8 cellular contexts compared by ENCODE assay signal in the genomic region with DNA sequence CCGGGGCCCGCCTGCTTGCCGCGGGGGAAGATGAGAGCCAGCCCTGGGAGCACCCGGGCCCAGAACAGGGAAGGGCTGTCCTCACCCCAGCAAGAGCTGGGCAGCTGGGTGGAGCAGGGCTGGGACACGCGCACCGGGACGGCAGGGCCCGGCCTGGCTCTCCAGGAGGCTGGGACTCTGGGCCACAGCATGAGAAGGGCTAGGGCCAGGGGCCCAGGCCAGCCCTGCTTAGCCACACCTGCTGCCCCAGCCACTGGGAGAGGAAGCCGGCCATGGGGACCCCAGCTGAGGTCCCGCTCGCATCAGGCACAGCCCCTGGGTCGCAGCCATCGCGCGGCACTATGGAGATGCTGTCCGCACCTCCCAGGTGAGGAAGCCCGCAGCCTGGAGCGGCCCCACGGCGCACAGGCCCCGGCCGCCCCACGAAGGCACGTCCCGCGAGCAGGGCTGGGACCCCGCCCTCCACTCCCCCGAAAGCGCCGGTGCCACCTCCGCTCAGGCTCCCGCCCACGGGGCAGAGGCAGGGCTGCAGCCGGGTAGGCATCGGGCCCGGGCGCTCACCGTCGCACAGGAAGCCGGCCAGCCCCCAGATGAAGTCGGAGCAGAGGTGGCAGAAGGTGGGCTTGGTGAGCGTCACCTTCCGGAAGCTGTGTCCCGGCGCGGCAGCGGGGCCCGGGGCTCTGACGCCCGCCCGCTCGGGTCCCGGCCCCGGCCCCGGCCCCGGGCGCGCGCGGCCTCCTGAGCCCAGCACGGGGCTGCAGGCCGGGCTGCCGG. TPM values are rescaled to one million over a fixed set of nuclear protein-coding genes. Genes with fewer than 3 reads are reported as not detected.
DNase-seq lines count a peak whose midpoint lies in the region; ATAC-seq, FAIRE-seq and TF ChIP-seq lines count a peak whose summit lies in the region.

No MANE protein-coding gene starts in this region.

- FAIRE-seq in astrocyte (lab: Jason Lieb, UNC) (no peak), kidney (lab: Jason Lieb, UNC) (no peak)

- H3K9me3 ChIP-seq in astrocyte (ENCODE audit: insufficient read depth, low read depth, low read length) (no peaks in the 10 kb centered on the region), kidney (ENCODE audit: control insufficient read depth in 1 of 2, low read length in 2 of 2) (no peaks in the 10 kb centered on the region)

- peaks cover 5% of the 10 kb centered on the region for H3K36me3 Mint-ChIP-seq in astrocyte (ENCODE audit: low read depth, unreplicated experiment)

- H4K20me1 ChIP-seq in astrocyte (ENCODE audit: insufficient read depth, low read length), result peaks cover 36% of the 10 kb centered on the region

- H3K9ac ChIP-seq in astrocyte (ENCODE audit: low read length), result peak overlapping the region; percentile 76
- H3K9ac ChIP-seq in kidney (ENCODE audit: low read length in 2 of 2), result no peak overlapping the region

- H3K4me1 Mint-ChIP-seq in astrocyte (ENCODE audit: low read depth, unreplicated experiment), result no peaks in the 10 kb centered on the region

- H3K4me1 ChIP-seq in astrocyte (ENCODE audit: insufficient read depth, low read length) (peaks cover 10% of the 10 kb centered on the region), kidney (ENCODE audit: control insufficient read depth in 1 of 2, insufficient read depth in 1 of 2, low read depth in 1 of 2, low read length in 2 of 2) (peaks cover 5 to 21% of the 10 kb centered on the region in 2 donors)

- H3K79me2 ChIP-seq in astrocyte (ENCODE audit: insufficient read depth, low read length), result peaks cover 7% of the 10 kb centered on the region

- DNase-seq in T follicular helper cell (ENCODE audit: low read depth), result peak; percentile 44
- no peak for DNase-seq in astrocyte (ENCODE audit: low read depth)
- DNase-seq in kidney, result peak; percentile 86
- peak; percentile 53 for DNase-seq in stimulated activated CD4-positive, alpha-beta T cell treated with anti-CD3 and anti-CD28 coated beads, Interleukin-4, amount 100 ng/mL, for 24 hours
- no peak for DNase-seq in mucosa of gallbladder (ENCODE audit: low spot score)
- no peak for DNase-seq in KBM-7

- H3K36me3 ChIP-seq in astrocyte (ENCODE audit: insufficient read depth, low read length) (no peaks in the 10 kb centered on the region), kidney (ENCODE audit: control insufficient read depth in 1 of 2, insufficient read depth in 2 of 2, low read length in 2 of 2) (no peaks in the 10 kb centered on the region)

- no peaks in the 10 kb centered on the region for H3K27me3 Mint-ChIP-seq in astrocyte (ENCODE audit: low read depth, unreplicated experiment)

- ATAC-seq in GM18498 (IDR thresholded peaks at IDR 0.05; ENCODE audit: unreplicated experiment), result peak; percentile 52
- peak; percentile 38 for ATAC-seq in HG02870 (IDR thresholded peaks at IDR 0.05; ENCODE audit: unreplicated experiment)

- H3K27me3 ChIP-seq in astrocyte (ENCODE audit: insufficient read depth, low read length), result no peaks in the 10 kb centered on the region

- H3K4me3 ChIP-seq in astrocyte (ENCODE audit: insufficient read depth, low read depth, low read length) (peak overlapping the region; percentile 68), kidney (ENCODE audit: low read length in 2 of 2) (peak overlapping the region; percentile 45 to 60)

- H2AFZ ChIP-seq in astrocyte (ENCODE audit: low read depth, low read length), result peak overlapping the region; percentile 73

- peak overlapping the region; percentile 69 for H3K4me3 Mint-ChIP-seq in astrocyte (ENCODE audit: unreplicated experiment)

- no peak overlapping the region for H3K27ac ChIP-seq in astrocyte (ENCODE audit: low read depth, low read length)
- no peak overlapping the region for H3K27ac ChIP-seq in kidney (ENCODE audit: low read depth in 2 of 2, low read length in 2 of 2)

- no peak overlapping the region for H3K27ac Mint-ChIP-seq in astrocyte (ENCODE audit: unreplicated experiment)

- intact Hi-C loops in kidney (cut with DNase I), result no loop called here

- H3K9me3 Mint-ChIP-seq in astrocyte (ENCODE audit: unreplicated experiment), result no peaks in the 10 kb centered on the region

- peak overlapping the region; percentile 94 for H3K4me2 ChIP-seq in astrocyte (ENCODE audit: low read length)

- in situ Hi-C loops in KBM-7 (cut with MboI; ENCODE audit: low pct_unique_long_range_greater_than_20kb, low sequenced_read_pairs), result no loop called here

- TF ChIP-seq CTCF in astrocyte (IDR thresholded peaks at IDR 0.05; ENCODE audit: insufficient read depth, low read depth, low read length) (no peak), kidney (IDR thresholded peaks at IDR 0.05; ENCODE audit: borderline replicate concordance, extremely low read depth, insufficient read depth) (no peak)

RNA-seq across cellular contexts. Expression of a gene that starts 0.5 kb away (rescaled TPM):
- total RNA-seq in astrocyte, result 19.0 and 20.2 TPM in 2 replicates
- total RNA-seq in kidney, result 13.7 TPM
- polyA plus RNA-seq in kidney (ENCODE audit: insufficient read depth, low read depth, low replicate concordance), result 3.5 TPM
- total RNA-seq in mucosa of gallbladder, result 26.9 TPM

RNA-seq across cellular contexts. Expression of a gene that starts 14.0 kb away (rescaled TPM):
- 20.5 and 27.0 TPM in 2 replicates for total RNA-seq in astrocyte
- total RNA-seq in kidney, result 58.5 TPM
- 11.9 TPM for polyA plus RNA-seq in kidney (ENCODE audit: insufficient read depth, low read depth, low replicate concordance)
- 93.0 TPM for total RNA-seq in mucosa of gallbladder

RNA-seq across cellular contexts. Expression of a gene that starts 20.4 kb away (rescaled TPM):
- total RNA-seq in astrocyte (0.34 and 0.38 TPM in 2 replicates), kidney (2.9 TPM), mucosa of gallbladder (4.3 TPM)
- 10.2 TPM for polyA plus RNA-seq in kidney (ENCODE audit: insufficient read depth, low read depth, low replicate concordance)

RNA-seq across cellular contexts. Expression of a gene that starts 38.6 kb away (rescaled TPM):
- total RNA-seq in astrocyte (64.2 and 64.9 TPM in 2 replicates), kidney (25.5 TPM), mucosa of gallbladder (28.2 TPM)
- polyA plus RNA-seq in kidney (ENCODE audit: insufficient read depth, low read depth, low replicate concordance), result 22.0 TPM

RNA-seq across cellular contexts. Expression of a gene that starts 40.6 kb away (rescaled TPM):
- 22.1 and 27.8 TPM in 2 replicates for total RNA-seq in astrocyte
- total RNA-seq in kidney, result 31.1 TPM
- 26.0 TPM for polyA plus RNA-seq in kidney (ENCODE audit: insufficient read depth, low read depth, low replicate concordance)
- total RNA-seq in mucosa of gallbladder, result 48.8 TPM

Comparison
In these comparisons a context has a peak if more than half of its experiments do, and no peak if none do; other contexts are left out.
1. DNase-seq: peak in T follicular helper cell (single experiment), kidney (single experiment) and stimulated activated CD4-positive, alpha-beta T cell treated with anti-CD3 and anti-CD28 coated beads, Interleukin-4, amount 100 ng/mL, for 24 hours (single experiment); none in astrocyte (single experiment), mucosa of gallbladder (single experiment) and KBM-7 (single experiment).